ENCODE assay signal across 12 cellular contexts in the genomic region with DNA sequence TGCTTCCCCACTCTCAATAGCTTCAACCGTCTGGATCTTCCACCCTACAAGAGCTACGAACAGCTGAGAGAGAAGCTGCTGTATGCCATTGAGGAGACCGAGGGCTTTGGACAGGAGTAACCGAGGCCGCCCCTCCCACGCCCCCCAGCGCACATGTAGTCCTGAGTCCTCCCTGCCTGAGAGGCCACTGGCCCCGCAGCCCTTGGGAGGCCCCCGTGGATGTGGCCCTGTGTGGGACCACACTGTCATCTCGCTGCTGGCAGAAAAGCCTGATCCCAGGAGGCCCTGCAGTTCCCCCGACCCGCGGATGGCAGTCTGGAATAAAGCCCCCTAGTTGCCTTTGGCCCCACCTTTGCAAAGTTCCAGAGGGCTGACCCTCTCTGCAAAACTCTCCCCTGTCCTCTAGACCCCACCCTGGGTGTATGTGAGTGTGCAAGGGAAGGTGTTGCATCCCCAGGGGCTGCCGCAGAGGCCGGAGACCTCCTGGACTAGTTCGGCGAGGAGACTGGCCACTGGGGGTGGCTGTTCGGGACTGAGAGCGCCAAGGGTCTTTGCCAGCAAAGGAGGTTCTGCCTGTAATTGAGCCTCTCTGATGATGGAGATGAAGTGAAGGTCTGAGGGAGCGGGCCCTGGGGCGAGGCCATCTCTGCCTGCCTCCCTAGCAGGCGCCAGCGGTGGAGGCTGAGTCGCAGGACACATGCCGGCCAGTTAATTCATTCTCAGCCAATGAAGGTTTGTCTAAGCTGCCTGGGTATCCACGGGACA.
"Had no signal": no experiment of that assay in that cellular context is flagged by ENCODE, and none has a peak within 500 bp of the region (broad histone marks: within the 10 kb centered on the region; RNA-seq: fewer than 3 reads in every experiment).

No MANE protein-coding gene starts in this region.

- H3K4me3 ChIP-seq: esophagus muscularis mucosa, stomach had no signal

- H3K4me1 ChIP-seq: stomach had no signal

- H3K27me3 ChIP-seq: esophagus muscularis mucosa, stomach had no signal

- H3K27ac ChIP-seq: esophagus muscularis mucosa, stomach had no signal

- H3K9me3 ChIP-seq: esophagus muscularis mucosa, stomach had no signal

- DNase-seq: activated CD4-positive, alpha-beta memory T cell treated with anti-CD3 and anti-CD28 coated beads, Interleukin-2, amount 10 ng/mL, durations not matched to agents 7 days and 5 days; activated CD4-positive, alpha-beta T cell treated with anti-CD3 and anti-CD28 coated beads for 4 hours; activated effector memory CD4-positive, alpha-beta T cell treated with Interleukin-2 at 50 U/mL for 16 hours; activated naive CD4-positive, alpha-beta T cell treated with anti-CD3 and anti-CD28 coated beads, Interleukin-2, amount 10 ng/mL, durations not matched to agents 7 days and 5 days; activated T-cell treated with anti-CD3 and anti-CD28 coated beads, Interleukin-2, amount 50 U/mL, for 48 hours; dermis blood vessel endothelial cell; effector memory CD4-positive, alpha-beta T cell; nucleus accumbens; retina; stomach; SW 1271 had no signal
